1 cellular context compared by ENCODE assay signal in genomic region chr14:52067873-52068740, GRCh38.
TF ChIP-seq lines count a peak whose summit lies in the region.

No MANE protein-coding gene starts in this region.

TF ChIP-seq in H1, 55 proteins besides CTCF, POLR2A, EP300 and RAD21 (continued from another document):
- TF ChIP-seq RNF2 (IDR thresholded peaks at IDR 0.05; ENCODE audit: borderline replicate concordance, low read depth, low read length, missing control alignments, poor library complexity, severe bottlenecking) (no peak), ASH2L (IDR thresholded peaks at IDR 0.05; ENCODE audit: low read length) (peak; percentile 90), E2F6 (IDR thresholded peaks at IDR 0.05) (peak; percentile 66), TAF1 (IDR thresholded peaks at IDR 0.05; ENCODE audit: low read depth, low read length) (no peak), BACH1 (IDR thresholded peaks at IDR 0.05; ENCODE audit: low read length) (no peak; the same call in 1 of the 2 replicates), SUZ12 (IDR thresholded peaks at IDR 0.05; ENCODE audit: low read length) (peak; percentile 85; the same call in 1 of the 2 replicates), KDM4A (IDR thresholded peaks at IDR 0.05; ENCODE audit: low read depth, low read length, severe bottlenecking) (peak; percentile 97), CHD2 (IDR thresholded peaks at IDR 0.05; ENCODE audit: low read length) (no peak), KDM5A (IDR thresholded peaks at IDR 0.05; ENCODE audit: low read length) (no peak)
